Comparison of ENCODE assay signal across 12 cellular contexts in genomic region chr4:111959202-111959601, GRCh38.
DNase-seq lines count a peak whose midpoint lies in the region; ATAC-seq, FAIRE-seq and TF ChIP-seq lines count a peak whose summit lies in the region.
"Had no signal": no experiment of that assay in that cellular context is flagged by ENCODE, and none has a peak within 500 bp of the region (broad histone marks: within the 10 kb centered on the region; RNA-seq: fewer than 3 reads in every experiment).

No MANE protein-coding gene starts in this region.

- TF ChIP-seq CTCF in HepG2 (CRISPR knock-in tag; IDR thresholded peaks at IDR 0.05) (no peak), right lobe of liver (IDR thresholded peaks at IDR 0.05) (no peak), GM12878 (IDR thresholded peaks at IDR 0.05 in 2 of 3, conservative IDR thresholded peaks at IDR 0.05 in 1 of 3; ENCODE audit: control insufficient read depth in 2 of 3, extremely low read depth in 1 of 3, insufficient read depth in 1 of 3, low read depth in 3 of 3, low read length in 3 of 3) (no peak), glutamatergic neuron (IDR thresholded peaks at IDR 0.05; ENCODE audit: partially characterized antibody, unreplicated experiment) (no peak)

- H3K36me3 Mint-ChIP-seq in glutamatergic neuron (ENCODE audit: unreplicated experiment) = no peaks in the 10 kb centered on the region
- H3K36me3 Mint-ChIP-seq: type B pancreatic cell had no signal

- H3K27ac ChIP-seq in HepG2 (ENCODE audit: extremely low read length, insufficient read depth, low read length) (no peak overlapping the region), right lobe of liver (no peak overlapping the region), GM12878 (ENCODE audit: control insufficient read depth, insufficient read depth) (no peak overlapping the region)
- H3K27ac ChIP-seq: SJSA1 had no signal

- no peak overlapping the region for H3K9ac ChIP-seq in HepG2 (ENCODE audit: insufficient read depth, low read depth, low read length)
- H3K9ac ChIP-seq in GM12878 (ENCODE audit: control insufficient read depth, insufficient read depth, low read length) = no peak overlapping the region

- DNase-seq in HepG2 (ENCODE audit: low spot score) (peak; percentile 2), right lobe of liver (no peak), HS-27A (ENCODE audit: low read depth) (peak; percentile 35), GM12878 (ENCODE audit: low read depth, low spot score) (no peak), NCI-H2196 treated with DMSO at 0.1 percent for 48 hours (lab: John Stamatoyannopoulos, UW; ENCODE audit: unreplicated experiment) (no peak), SW480 (ENCODE audit: low spot score) (no peak), glutamatergic neuron (no peak)
- no peak for DNase-seq in stimulated activated naive CD4-positive, alpha-beta T cell (lab: John Stamatoyannopoulos, UW)
- DNase-seq: activated T-cell treated with anti-CD3 and anti-CD28 coated beads, Interleukin-2, amount 50 U/mL, for 48 hours; KBM-7 had no signal

- 0% methylated on average over 1 of the region's 1 CpG for WGBS in HepG2 (ENCODE audit: low lambda C conversion rate)
- 20% methylated on average over 1 of the region's 1 CpG for WGBS in right lobe of liver (ENCODE audit: insufficient coverage, low coverage, low lambda C conversion rate, missing lambda C conversion rate)
- WGBS in GM12878 (ENCODE audit: insufficient coverage, insufficient replicate concordance, low lambda C conversion rate, missing lambda C conversion rate) = 33% methylated on average over 1 of the region's 1 CpG

- in situ Hi-C loops in HepG2 (cut with HindIII; ENCODE audit: extremely low pct_ligation_motif_present, low pct_unique_long_range_greater_than_20kb) = no loop called here
- in situ Hi-C loops in GM12878 (cut with MboI) = no loop called here

- H3K4me2 ChIP-seq in HepG2 (ENCODE audit: low read depth, low read length) (no peak overlapping the region), GM12878 (ENCODE audit: control insufficient read depth, insufficient read depth) (no peak overlapping the region)

- CTCF ChIA-PET in HepG2 (lab: Yijun Ruan, JAX; ENCODE audit: low intra/inter-chr PET ratio, low total read pairs) (no interaction called here), GM12878 (lab: Yijun Ruan, JAX) (interaction anchor here (0.5 to 8.2 kb wide), 9 partner anchors 8 to 327 kb away, joined by 3 to 69 read pairs (median 3); partner anchors contain the start of gene TIFA)

- intact Hi-C loops in HepG2 (cut with micrococcal nuclease; ENCODE audit: unreplicated experiment) (no loop called here), right lobe of liver (cut with DNase I) (no loop called here), GM12878 (cut with micrococcal nuclease; ENCODE audit: unreplicated experiment) (no loop called here)

- TF ChIP-seq RAD21 in HepG2 (CRISPR knock-in tag; IDR thresholded peaks at IDR 0.05) = no peak
- no peak for TF ChIP-seq RAD21 in GM12878 (IDR thresholded peaks at IDR 0.05; ENCODE audit: insufficient read depth, low read depth, low read length)

- no peak for ATAC-seq in HepG2
- no peak for ATAC-seq in right lobe of liver
- peak; percentile 71 for ATAC-seq in GM12878

- H3K9me3 Mint-ChIP-seq in glutamatergic neuron (ENCODE audit: unreplicated experiment) = no peaks in the 10 kb centered on the region
- H3K9me3 Mint-ChIP-seq: type B pancreatic cell had no signal

- no peak overlapping the region for H3K27ac Mint-ChIP-seq in glutamatergic neuron (ENCODE audit: unreplicated experiment)
- H3K27ac Mint-ChIP-seq: type B pancreatic cell had no signal

- H3K4me1 ChIP-seq in HepG2 (ENCODE audit: insufficient read depth, low read length) (no peaks in the 10 kb centered on the region), right lobe of liver (no peaks in the 10 kb centered on the region), GM12878 (ENCODE audit: control insufficient read depth, insufficient read depth, low read length) (no peaks in the 10 kb centered on the region)

- H3K36me3 ChIP-seq in HepG2 (replicated peaks in 1 of 2; ENCODE audit: control insufficient read depth in 1 of 2, insufficient read depth in 2 of 2, low read length in 2 of 2) (no peaks in the 10 kb centered on the region), right lobe of liver (no peaks in the 10 kb centered on the region), GM12878 (ENCODE audit: control insufficient read depth in 2 of 2, insufficient read depth in 2 of 2, low read length in 1 of 2) (no peaks in the 10 kb centered on the region)
- H3K36me3 ChIP-seq: SJSA1 had no signal

- TF ChIP-seq EP300 in HepG2 (IDR thresholded peaks at IDR 0.05; ENCODE audit: low read depth in 2 of 2, low read length in 2 of 2) (no peak), HepG2 (CRISPR knock-in tag; IDR thresholded peaks at IDR 0.05; ENCODE audit: borderline replicate concordance) (no peak), GM12878 (IDR thresholded peaks at IDR 0.05; ENCODE audit: borderline replicate concordance in 1 of 2, control insufficient read depth in 1 of 2, low read depth in 2 of 2, low read length in 2 of 2) (no peak)

- H3K4me3 ChIP-seq in HepG2 (replicated peaks in 1 of 3; ENCODE audit: insufficient read depth in 1 of 3, low read depth in 2 of 3, low read length in 3 of 3) (no peak overlapping the region), right lobe of liver (no peak overlapping the region), GM12878 (no peak overlapping the region)
- H3K4me3 ChIP-seq: SJSA1 had no signal

- H3K79me2 ChIP-seq in HepG2 (ENCODE audit: insufficient read depth, low read length) = no peaks in the 10 kb centered on the region
- H3K79me2 ChIP-seq in GM12878 (ENCODE audit: control insufficient read depth, insufficient read depth, low read length) = no peaks in the 10 kb centered on the region

- no peaks in the 10 kb centered on the region for H3K27me3 Mint-ChIP-seq in glutamatergic neuron (ENCODE audit: unreplicated experiment)
- H3K27me3 Mint-ChIP-seq: type B pancreatic cell had no signal

- H3K27me3 ChIP-seq in HepG2 (ENCODE audit: control insufficient read depth in 1 of 2, insufficient read depth in 2 of 2, low read length in 2 of 2) (no peaks in the 10 kb centered on the region; a peak in 1 of 5 replicates), right lobe of liver (no peaks in the 10 kb centered on the region), GM12878 (replicated peaks in 1 of 2; ENCODE audit: control insufficient read depth in 2 of 2, insufficient read depth in 2 of 2, low read length in 1 of 2) (no peaks in the 10 kb centered on the region)
- H3K27me3 ChIP-seq: SJSA1 had no signal

- H3K9me3 ChIP-seq in HepG2 (ENCODE audit: low read length) (no peaks in the 10 kb centered on the region), right lobe of liver (no peaks in the 10 kb centered on the region), GM12878 (replicated peaks; ENCODE audit: control insufficient read depth, insufficient read depth, low read length) (no peaks in the 10 kb centered on the region; the same call in 2 of the 3 replicates)
- H3K9me3 ChIP-seq: SJSA1 had no signal

- H3K4me1 Mint-ChIP-seq in glutamatergic neuron (ENCODE audit: low read depth, unreplicated experiment) = no peaks in the 10 kb centered on the region

- H2AFZ ChIP-seq in HepG2 (ENCODE audit: low read length) (no peak overlapping the region), GM12878 (ENCODE audit: control insufficient read depth, low read depth, low read length) (no peak overlapping the region)

- RAD21 ChIA-PET in GM12878 (lab: Charles Lee; ENCODE audit: unreplicated experiment) = interaction anchor here (1.1 to 5.6 kb wide), 5 partner anchors 14 to 72 kb away, joined by 4 to 36 read pairs (median 9); no protein-coding TSS in a partner anchor

- FAIRE-seq in HepG2 (lab: Jason Lieb, UNC) (no peak), GM12878 (lab: Jason Lieb, UNC) (no peak)

- H4K20me1 ChIP-seq in HepG2 (ENCODE audit: insufficient read depth, low read length) = no peaks in the 10 kb centered on the region
- H4K20me1 ChIP-seq in GM12878 (ENCODE audit: control insufficient read depth, insufficient read depth) = no peaks in the 10 kb centered on the region

- no peak overlapping the region for H3K4me3 Mint-ChIP-seq in glutamatergic neuron (ENCODE audit: unreplicated experiment)
- H3K4me3 Mint-ChIP-seq: type B pancreatic cell had no signal

- POLR2A ChIA-PET in HepG2 (lab: Yijun Ruan, JAX) (no interaction called here), GM12878 (lab: Charles Lee) (interaction anchor here (1.3 to 1.7 kb wide), 3 partner anchors 17 to 26 kb away, joined by 3 to 4 read pairs (median 4); no protein-coding TSS in a partner anchor)

- TF ChIP-seq POLR2A in HepG2 (IDR thresholded peaks at IDR 0.05; ENCODE audit: insufficient read depth in 1 of 2, low read depth in 2 of 2, low read length in 2 of 2) (no peak), right lobe of liver (IDR thresholded peaks at IDR 0.05) (no peak), GM12878 (IDR thresholded peaks at IDR 0.05; ENCODE audit: low read depth, low read length) (no peak)

- SMC1A ChIA-PET in GM12878 (lab: Charles Lee; ENCODE audit: uncharacterized antibody, unreplicated experiment) = interaction anchor here (1.0 to 8.0 kb wide), 10 partner anchors 12 to 103 kb away, joined by 3 to 90 read pairs (median 11); no protein-coding TSS in a partner anchor

- BruUV-seq in HepG2 (replicated peaks; lab: Mats Ljungman, UMichigan) (no TSS peak), GM12878 (replicated peaks; lab: Mats Ljungman, UMichigan) (no TSS peak)

TF ChIP-seq in HepG2, 621 proteins besides CTCF, POLR2A, EP300 and RAD21 (continues in another document):
- no peak for TF ChIP-seq SIX1 (CRISPR knock-in tag; IDR thresholded peaks at IDR 0.05; ENCODE audit: borderline replicate concordance)
- no peak for TF ChIP-seq SIX4 (CRISPR knock-in tag; IDR thresholded peaks at IDR 0.05)
- no peak for TF ChIP-seq ZBTB8A (CRISPR knock-in tag; IDR thresholded peaks at IDR 0.05; ENCODE audit: borderline replicate concordance, low read depth)
- no peak for TF ChIP-seq CBX2 (IDR thresholded peaks at IDR 0.05; ENCODE audit: low read depth, low read length)
- no peak for TF ChIP-seq CBX2 (CRISPR knock-in tag; IDR thresholded peaks at IDR 0.05; ENCODE audit: low read depth)
- TF ChIP-seq SYNCRIP (IDR thresholded peaks at IDR 0.05; ENCODE audit: insufficient read depth, low read depth, low read length) = no peak
- TF ChIP-seq ZNF30 (CRISPR knock-in tag; IDR thresholded peaks at IDR 0.05) = no peak

TF ChIP-seq in GM12878, 131 proteins besides CTCF, POLR2A, EP300 and RAD21:
- TF ChIP-seq ZNF622 (IDR thresholded peaks at IDR 0.05) (no peak), IKZF2 (IDR thresholded peaks at IDR 0.05) (no peak), MTA2 (IDR thresholded peaks at IDR 0.05; ENCODE audit: low read depth) (no peak), NR2F1 (conservative IDR thresholded peaks at IDR 0.05) (peak; percentile 41)

Comparison
In these comparisons a context has a peak if more than half of its experiments do, and no peak if none do; other contexts are left out.
1. DNase-seq: peak in HepG2 (single experiment) and HS-27A (single experiment); none in right lobe of liver (0 of 3), GM12878 (single experiment), NCI-H2196 treated with DMSO at 0.1 percent for 48 hours (single experiment), SW480 (single experiment), stimulated activated naive CD4-positive, alpha-beta T cell (0 of 6) and glutamatergic neuron (single experiment).
2. Of the 75 proteins assayed by ChIP-seq in both HepG2 and GM12878: peak only in HepG2: none; only in GM12878: NR2F1; in both: none; in neither: 74.